2 cellular contexts compared by ENCODE assay signal in the genomic region with DNA sequence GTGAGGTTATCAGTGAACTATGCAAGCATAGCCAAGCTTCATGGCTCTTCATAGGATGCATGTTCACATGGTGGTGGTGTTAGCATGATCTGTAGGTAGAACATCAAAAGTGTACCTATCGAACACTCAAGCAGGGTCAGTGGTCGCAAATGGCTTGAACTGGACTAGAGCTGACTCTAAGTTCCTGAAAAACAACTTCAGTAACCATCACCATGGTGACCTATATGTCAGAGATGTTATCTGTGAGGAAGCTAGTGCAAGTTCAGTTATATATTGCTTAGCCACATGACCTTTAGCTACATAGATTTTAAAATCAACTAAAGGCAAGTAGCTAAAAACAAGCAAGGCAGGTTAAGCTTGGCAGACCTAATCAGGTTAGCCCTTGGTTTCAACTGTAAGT.
TF ChIP-seq lines count a peak whose summit lies in the region.

No MANE protein-coding gene starts in this region.

TF ChIP-seq in IMR-90, 13 proteins besides CTCF, POLR2A, EP300 and RAD21:
- no peak for TF ChIP-seq SMC3 (IDR thresholded peaks at IDR 0.05; ENCODE audit: low read depth, low read length)
- no peak for TF ChIP-seq FOS (IDR thresholded peaks at IDR 0.05; ENCODE audit: low read depth, low read length)
- TF ChIP-seq MXI1 (IDR thresholded peaks at IDR 0.05; ENCODE audit: borderline replicate concordance, low read depth, low read length): no peak

TF ChIP-seq in endothelial cell of umbilical vein, 7 proteins besides CTCF, POLR2A, EP300 and RAD21:
- peak; percentile 54 for TF ChIP-seq GATA2 (IDR thresholded peaks at IDR 0.05; ENCODE audit: insufficient read depth, insufficient read length, low read depth, low read length)
- TF ChIP-seq, protein P1, sequence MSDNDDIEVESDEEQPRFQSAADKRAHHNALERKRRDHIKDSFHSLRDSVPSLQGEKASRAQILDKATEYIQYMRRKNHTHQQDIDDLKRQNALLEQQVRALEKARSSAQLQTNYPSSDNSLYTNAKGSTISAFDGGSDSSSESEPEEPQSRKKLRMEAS (IDR thresholded peaks at IDR 0.05; ENCODE audit: insufficient read depth, insufficient read length): no peak
